In the genomic region with DNA sequence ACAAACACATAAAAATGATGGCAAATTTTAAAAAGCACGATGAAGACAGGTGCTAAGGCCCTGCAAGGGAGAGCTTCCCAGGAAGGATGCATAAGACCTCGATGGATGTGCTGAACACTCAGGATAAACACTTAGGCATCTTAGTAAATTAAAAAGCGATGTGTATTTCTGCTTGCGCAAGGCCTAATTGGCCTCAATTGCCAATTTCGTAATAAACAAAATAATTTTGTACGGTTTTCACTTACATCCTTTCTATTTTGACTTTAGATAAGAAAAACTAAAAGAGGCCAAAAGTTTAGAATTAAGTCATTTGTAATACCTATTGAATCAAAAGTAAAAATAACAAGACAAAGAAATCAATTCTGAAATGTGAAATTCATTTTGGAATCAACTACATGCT, we compare ENCODE assay signal across 23 cellular contexts.
A peak's percentile ranks its signal among the peaks of the same experiment; 100 is the strongest.
DNase-seq lines count a peak whose midpoint lies in the region; ATAC-seq and TF ChIP-seq lines count a peak whose summit lies in the region.
"Had no signal": no experiment of that assay in that cellular context is flagged by ENCODE, and none has a peak within 500 bp of the region (broad histone marks: within the 10 kb centered on the region; RNA-seq: fewer than 3 reads in every experiment).

No MANE protein-coding gene starts in this region.

- no peaks in the 10 kb centered on the region for H3K27me3 ChIP-seq in right cardiac atrium (ENCODE audit: control insufficient read depth, insufficient read depth)
- no peaks in the 10 kb centered on the region for H3K27me3 ChIP-seq in gastrocnemius medialis
- H3K27me3 ChIP-seq: pancreas had no signal

- no peak for TF ChIP-seq POLR2A in gastrocnemius medialis (IDR thresholded peaks at IDR 0.05)

- no peak for DNase-seq in right cardiac atrium
- DNase-seq in left ventricle myocardium superior: no peak
- peak; percentile 47 for DNase-seq in fibroblast of gingiva (ENCODE audit: low read depth)
- DNase-seq in gastrocnemius medialis: no peak
- no peak for DNase-seq in posterior vena cava (ENCODE audit: low spot score)
- DNase-seq in NCI-H510A (lab: John Stamatoyannopoulos, UW): no peak
- DNase-seq: activated CD4-positive, alpha-beta T cell treated with anti-CD3 and anti-CD28 coated beads for 1 hour; activated naive CD4-positive, alpha-beta T cell treated with anti-CD3 and anti-CD28 coated beads, Interleukin-2, amount 10 ng/mL, durations not matched to agents 7 days and 5 days; activated T-cell treated with anti-CD3 and anti-CD28 coated beads, Interleukin-2, amount 50 U/mL, for 72 hours; CD4-positive, CD25-positive, alpha-beta regulatory T cell; DMS153; KBM-7; midbrain; NCI-H146; NCI-H2171; NCI-H526; pancreas; stimulated activated naive CD8-positive, alpha-beta T cell treated with anti-CD3 and anti-CD28 coated beads, Interleukin-15, Interleukin-2, amounts not matched to agents 100 U/mL and 50 U/mL, for 24 hours had no signal

- H3K27ac ChIP-seq in right cardiac atrium (ENCODE audit: low read length) (peak overlapping the region; percentile 53), gastrocnemius medialis (peak overlapping the region; percentile 80 to 85 (median 81))
- H3K27ac ChIP-seq: pancreas had no signal

- H3K4me3 ChIP-seq in right cardiac atrium (ENCODE audit: low read length): peak overlapping the region; percentile 39
- peak overlapping the region in 1 of 4 donors; percentile 9 for H3K4me3 ChIP-seq in gastrocnemius medialis
- H3K4me3 ChIP-seq: GM23338, pancreas, skin epidermis had no signal

- intact Hi-C loops in right cardiac atrium (cut with DNase I) (no loop called here), left ventricle myocardium superior (cut with micrococcal nuclease) (no loop called here), gastrocnemius medialis (cut with DNase I; ENCODE audit: low total_unique reads) (no loop called here), posterior vena cava (cut with DNase I) (loop anchor here in 1 of 2 donors (10.0 kb wide), 1 partner anchor 64 kb away; no protein-coding TSS in a partner anchor)

- H3K9me3 ChIP-seq in right cardiac atrium (ENCODE audit: control insufficient read depth, low read length) (no peaks in the 10 kb centered on the region), gastrocnemius medialis (no peaks in the 10 kb centered on the region)
- H3K9me3 ChIP-seq: pancreas had no signal

- 57% methylated on average over 6 of the region's 6 CpGs for WGBS in right cardiac atrium

- H3K36me3 ChIP-seq in gastrocnemius medialis: no peaks in the 10 kb centered on the region
- H3K36me3 ChIP-seq: pancreas had no signal

- in situ Hi-C loops in gastrocnemius medialis (cut with MboI; ENCODE audit: low sequenced_read_pairs in 4 of 4): loop anchor here in 1 of 4 donors (5.0 kb wide), 1 partner anchor 162 kb away; no protein-coding TSS in a partner anchor

- no peak for TF ChIP-seq CTCF in gastrocnemius medialis (IDR thresholded peaks at IDR 0.05 in 4 of 5, conservative IDR thresholded peaks at IDR 0.05 in 1 of 5)

- H3K4me1 ChIP-seq in right cardiac atrium (ENCODE audit: control insufficient read depth, insufficient read depth, low read length) (peaks cover 3% of the 10 kb centered on the region), gastrocnemius medialis (peaks cover 55 to 69% of the 10 kb centered on the region in 2 donors)

- ATAC-seq in right cardiac atrium: no peak
- no peak for ATAC-seq in left ventricle myocardium superior
- no peak for ATAC-seq in gastrocnemius medialis
- no peak for ATAC-seq in HG03108 (IDR thresholded peaks at IDR 0.05; ENCODE audit: unreplicated experiment)
- no peak for ATAC-seq in HG03039 (IDR thresholded peaks at IDR 0.05; ENCODE audit: unreplicated experiment)
- ATAC-seq: activated T-cell treated with anti-CD3 and anti-CD28 coated beads, Interleukin-2, amount 50 U/mL, for 72 hours; GM23338; natural killer cell treated with Interleukin-12 subunit alpha and Interleukin-12 subunit beta and Interleukin-15 and Interleukin-18, amount 100 ng/mL, for 72 hours; pancreas; stimulated activated naive CD8-positive, alpha-beta T cell treated with anti-CD3 and anti-CD28 coated beads, Interleukin-15, Interleukin-2, amounts not matched to agents 100 U/mL and 50 U/mL, for 24 hours had no signal
